ENCODE assay signal across 8 cellular contexts in genomic region chr13:113584870-113585671, GRCh38. TPM values are rescaled to one million over a fixed set of nuclear protein-coding genes. Genes with fewer than 3 reads are reported as not detected.
DNase-seq lines count a peak whose midpoint lies in the region; ATAC-seq and TF ChIP-seq lines count a peak whose summit lies in the region.

No MANE protein-coding gene starts in this region.

- H3K9me3 Mint-ChIP-seq in memory B cell, result peaks cover 3% of the 10 kb centered on the region

- H3K36me3 ChIP-seq in Panc1 (ENCODE audit: control insufficient read depth, insufficient read depth, low read length) (no peaks in the 10 kb centered on the region; the same call in 1 of the 2 replicates), subcutaneous abdominal adipose tissue (ENCODE audit: control insufficient read depth in 5 of 5, insufficient read depth in 5 of 5, low read length in 5 of 5) (peaks cover 0 to 30% (median 16%) of the 10 kb centered on the region in 5 donors)

- H3K4me1 ChIP-seq in Panc1 (ENCODE audit: control insufficient read depth, insufficient read depth, low read length) (peaks cover 7% of the 10 kb centered on the region; the same call in 1 of the 2 replicates), subcutaneous abdominal adipose tissue (ENCODE audit: control insufficient read depth in 5 of 5, insufficient read depth in 5 of 5, low read length in 5 of 5) (peaks cover 0 to 17% (median 10%) of the 10 kb centered on the region in 5 donors)

- DNase-seq in activated CD4-positive, alpha-beta T cell treated with anti-CD3 and anti-CD28 coated beads for 1 hour, result peak; percentile 7
- DNase-seq in activated CD4-positive, alpha-beta T cell treated with anti-CD3 and anti-CD28 coated beads for 4 hours, result no peak
- DNase-seq in Panc1 (ENCODE audit: low read depth, low spot score) (no peak), coronary artery (ENCODE audit: low spot score) (peak; percentile 40), memory B cell (ENCODE audit: low spot score in 2 of 2) (peak; percentile 10 to 34), SK-N-DZ (ENCODE audit: low spot score) (no peak)

- CTCF ChIA-PET in Panc1 (lab: Charles Lee), result no interaction called here

- no peaks in the 10 kb centered on the region for H3K27me3 Mint-ChIP-seq in memory B cell

- H3K4me1 Mint-ChIP-seq in memory B cell, result peaks cover 20% of the 10 kb centered on the region

- H3K4me3 Mint-ChIP-seq in memory B cell, result peak overlapping the region; percentile 83

- peak overlapping the region; percentile 74 for H3K27ac ChIP-seq in Panc1 (ENCODE audit: low read length)
- H3K27ac ChIP-seq in coronary artery, result peak overlapping the region in 1 of 2 donors; percentile 60
- no peak overlapping the region for H3K27ac ChIP-seq in subcutaneous abdominal adipose tissue (ENCODE audit: low read depth, low read length)

- H3K9ac ChIP-seq in subcutaneous abdominal adipose tissue (ENCODE audit: low read length in 5 of 5), result peak overlapping the region in 3 of 5 donors; percentile 18 to 56 (median 30)

- H3K4me3 ChIP-seq in Panc1 (ENCODE audit: low read depth in 2 of 2, low read length in 2 of 2) (peak overlapping the region; percentile 61 to 62), coronary artery (peak overlapping the region; percentile 80), subcutaneous abdominal adipose tissue (ENCODE audit: low read depth in 1 of 5, low read length in 5 of 5) (peak overlapping the region; percentile 39 to 81 (median 71))

- TF ChIP-seq CTCF in Panc1 (IDR thresholded peaks at IDR 0.05) (no peak), coronary artery (IDR thresholded peaks at IDR 0.05) (no peak)

- H3K27ac Mint-ChIP-seq in memory B cell, result no peak overlapping the region

- intact Hi-C loops in Panc1 (cut with micrococcal nuclease; ENCODE audit: unreplicated experiment), result no loop called here

- H3K9me3 ChIP-seq in Panc1 (ENCODE audit: control insufficient read depth, insufficient read depth, low read depth, low read length), result no peaks in the 10 kb centered on the region
- no peaks in the 10 kb centered on the region for H3K9me3 ChIP-seq in subcutaneous abdominal adipose tissue (ENCODE audit: control insufficient read depth in 5 of 5, low read length in 5 of 5)

- H3K36me3 Mint-ChIP-seq in memory B cell, result peaks cover 7% of the 10 kb centered on the region

- POLR2A ChIA-PET in Panc1 (lab: Charles Lee), result no interaction called here

- no TSS peak for BruUV-seq in Panc1 (replicated peaks; lab: Mats Ljungman, UMichigan)

- in situ Hi-C loops in Panc1 (cut with HindIII; ENCODE audit: low pct_unique_long_range_greater_than_20kb, low sequenced_read_pairs), result no loop called here

- ATAC-seq in HG02870 (IDR thresholded peaks at IDR 0.05; ENCODE audit: unreplicated experiment) (peak; percentile 33), Panc1 (peak; percentile 54), memory B cell (ENCODE audit: low read depth) (peak; percentile 25)

- H3K27me3 ChIP-seq in Panc1 (ENCODE audit: control insufficient read depth, insufficient read depth, low read length) (no peaks in the 10 kb centered on the region), subcutaneous abdominal adipose tissue (ENCODE audit: control insufficient read depth in 5 of 5, insufficient read depth in 4 of 5, low read length in 5 of 5) (no peaks in the 10 kb centered on the region)

RNA-seq across cellular contexts. Expression of gene TFDP1, which starts 0.5 kb away (rescaled TPM):
- 91.6 TPM for total RNA-seq in Panc1 (2021; ENCODE audit: unreplicated experiment)
- polyA plus RNA-seq in Panc1 (2012; ENCODE audit: insufficient read length), result 74.3 TPM
- polyA plus RNA-seq in SK-N-DZ (2014; cell fraction: cytosol; rRNA removed), result 113 and 158 TPM in 2 replicates
- polyA plus RNA-seq in SK-N-DZ (2014; cell fraction: nucleus; rRNA removed), result 133 and 178 TPM in 2 replicates

Comparison
In these comparisons a context has a peak if more than half of its experiments do, and no peak if none do; other contexts are left out.
1. DNase-seq: peak in activated CD4-positive, alpha-beta T cell treated with anti-CD3 and anti-CD28 coated beads for 1 hour (single experiment), coronary artery (single experiment) and memory B cell (2 of 2); none in activated CD4-positive, alpha-beta T cell treated with anti-CD3 and anti-CD28 coated beads for 4 hours (0 of 2), Panc1 (single experiment) and SK-N-DZ (single experiment).
2. Peak in every context shown above with its lines, with median percentiles within 50 percentile points of each other: ATAC-seq and H3K4me3 ChIP-seq.